ENCODE assay signal across 10 cellular contexts in the genomic region with DNA sequence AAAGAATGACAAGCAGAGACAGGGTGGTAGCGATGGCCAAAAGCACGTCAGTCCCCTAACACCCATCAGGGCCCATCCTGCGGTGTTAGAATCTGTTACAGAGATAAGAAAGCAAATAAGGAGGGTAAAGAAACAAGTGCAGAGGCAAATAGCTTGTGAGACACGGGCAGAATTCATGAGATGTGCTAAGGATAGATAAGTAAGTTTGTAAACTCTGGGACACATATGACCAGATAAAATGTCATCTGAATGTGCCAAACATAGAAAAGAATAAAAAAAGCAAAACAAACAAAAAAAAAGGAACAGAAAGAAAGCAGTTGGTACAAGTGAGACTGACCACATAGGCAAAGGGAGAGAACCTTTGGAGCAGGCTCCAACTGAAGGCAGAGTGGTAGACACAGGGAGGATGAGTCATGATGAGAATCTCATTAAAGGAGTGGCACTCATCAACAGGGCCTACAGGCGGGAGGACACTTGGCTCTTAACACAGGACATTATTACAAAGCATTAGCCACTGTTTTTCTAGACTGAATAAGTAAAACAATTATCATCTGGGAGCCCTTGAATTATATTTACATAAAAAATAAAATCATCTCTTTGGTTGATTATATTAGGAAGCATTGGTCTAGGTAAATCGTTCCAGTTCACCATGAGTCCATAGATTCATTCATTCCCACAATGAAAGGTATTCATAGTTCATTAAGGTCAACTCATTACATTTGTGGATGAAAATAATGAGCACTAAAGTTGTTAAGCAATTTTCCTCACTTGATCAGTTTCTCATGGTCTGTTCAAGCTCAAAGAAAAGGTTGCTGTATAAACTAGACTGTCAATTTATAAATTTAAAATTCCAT. TPM values are rescaled to one million over a fixed set of nuclear protein-coding genes. Genes with fewer than 3 reads are reported as not detected.
A peak's percentile ranks its signal among the peaks of the same experiment; 100 is the strongest.
DNase-seq lines count a peak whose midpoint lies in the region; ATAC-seq, FAIRE-seq and TF ChIP-seq lines count a peak whose summit lies in the region.
"Had no signal": no experiment of that assay in that cellular context is flagged by ENCODE, and none has a peak within 500 bp of the region (broad histone marks: within the 10 kb centered on the region; RNA-seq: fewer than 3 reads in every experiment).

No MANE protein-coding gene starts in this region.

- DNase-seq in H54 (ENCODE audit: insufficient read length, low spot score): no peak
- DNase-seq in GDM1 (lab: John Stamatoyannopoulos, UW): no peak
- DNase-seq in HuH-7 (ENCODE audit: low spot score): no peak
- DNase-seq in NCI-H446 (lab: John Stamatoyannopoulos, UW): no peak
- DNase-seq: NCI-H2171 had no signal

- no peaks in the 10 kb centered on the region for H3K27me3 Mint-ChIP-seq in activated T-helper 17 cell treated with anti-CD3 and anti-CD28 coated beads, Interleukin-2, amount 50 U/mL, for 72 hours

- no peaks in the 10 kb centered on the region for H3K36me3 Mint-ChIP-seq in activated T-helper 17 cell treated with anti-CD3 and anti-CD28 coated beads, Interleukin-2, amount 50 U/mL, for 72 hours (ENCODE audit: low read depth)

- no peak for FAIRE-seq in H54 (lab: Jason Lieb, UNC)
- FAIRE-seq: TTC549 had no signal

- ATAC-seq in GM18511 (IDR thresholded peaks at IDR 0.05; ENCODE audit: unreplicated experiment) (peak; percentile 89), GM21717 (IDR thresholded peaks at IDR 0.05; ENCODE audit: unreplicated experiment) (peak; percentile 80), HG03432 (IDR thresholded peaks at IDR 0.05; ENCODE audit: unreplicated experiment) (peak; percentile 89)
- peak; percentile 59 for ATAC-seq in activated T-helper 17 cell treated with anti-CD3 and anti-CD28 coated beads, Interleukin-2, amount 50 U/mL, for 72 hours (replicated peaks)

- no peak for TF ChIP-seq POLR2A in H54 (IDR thresholded peaks at IDR 0.05; ENCODE audit: low read depth, low read length)

- no peaks in the 10 kb centered on the region for H3K9me3 Mint-ChIP-seq in activated T-helper 17 cell treated with anti-CD3 and anti-CD28 coated beads, Interleukin-2, amount 50 U/mL, for 72 hours

- peaks cover 8% of the 10 kb centered on the region for H3K4me1 Mint-ChIP-seq in activated T-helper 17 cell treated with anti-CD3 and anti-CD28 coated beads, Interleukin-2, amount 50 U/mL, for 72 hours

- H3K4me3 Mint-ChIP-seq in activated T-helper 17 cell treated with anti-CD3 and anti-CD28 coated beads, Interleukin-2, amount 50 U/mL, for 72 hours: no peak overlapping the region

- H3K27ac Mint-ChIP-seq in activated T-helper 17 cell treated with anti-CD3 and anti-CD28 coated beads, Interleukin-2, amount 50 U/mL, for 72 hours: no peak overlapping the region

RNA-seq across cellular contexts. Expression of gene EPHB6, which starts 21.5 kb away (rescaled TPM):
- total RNA-seq in activated T-helper 17 cell treated with anti-CD3 and anti-CD28 coated beads, Interleukin-2, amount 50 U/mL, for 72 hours: 10 to 100 TPM in 1 of 2 donors, 1 to 10 TPM in 1; 8.0 to 14.9 TPM

RNA-seq across cellular contexts. Expression of gene TRPV6, which starts 52.1 kb away (rescaled TPM):
- total RNA-seq in activated T-helper 17 cell treated with anti-CD3 and anti-CD28 coated beads, Interleukin-2, amount 50 U/mL, for 72 hours: under 1 TPM in 1 of 2 donors, not detected in 1; 0.16 TPM
